Comparison of ENCODE assay signal across 8 cellular contexts in the genomic region with DNA sequence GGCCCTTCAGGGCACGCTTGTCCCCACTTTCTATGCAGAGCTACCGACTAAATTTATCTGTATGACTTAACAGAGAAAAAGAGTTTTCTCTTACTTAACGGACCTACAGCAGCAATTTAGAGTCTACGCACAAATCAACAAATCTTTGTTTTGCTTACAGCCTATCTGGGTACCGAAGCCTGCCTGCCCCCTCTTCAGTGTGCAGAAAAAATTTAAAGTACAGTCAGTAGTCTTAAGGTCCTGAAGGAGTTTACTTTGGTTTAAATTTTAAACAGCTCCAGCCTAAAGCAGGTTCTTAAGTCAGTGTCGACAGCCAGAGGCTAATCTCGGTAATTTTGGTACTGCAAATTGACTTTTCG. TPM values are rescaled to one million over a fixed set of nuclear protein-coding genes. Genes with fewer than 3 reads are reported as not detected.
DNase-seq lines count a peak whose midpoint lies in the region; TF ChIP-seq lines count a peak whose summit lies in the region.

No MANE protein-coding gene starts in this region.

- no peaks in the 10 kb centered on the region for H3K9me2 ChIP-seq in PC-9 (ENCODE audit: insufficient read depth)

- H3K27ac ChIP-seq in PC-9 = peak overlapping the region; percentile 70

- peak overlapping the region; percentile 68 for H3K4me3 Mint-ChIP-seq in Calu3 (ENCODE audit: low read depth, unreplicated experiment)
- peak overlapping the region; percentile 84 for H3K4me3 Mint-ChIP-seq in osteocyte (ENCODE audit: unreplicated experiment)

- peaks cover 14% of the 10 kb centered on the region for H3F3A ChIP-seq in PC-9 (ENCODE audit: insufficient read depth, low read depth)

- H3K27me3 Mint-ChIP-seq in Calu3 (ENCODE audit: unreplicated experiment) (peaks cover 13% of the 10 kb centered on the region), osteocyte (ENCODE audit: unreplicated experiment) (no peaks in the 10 kb centered on the region)

- no TSS peak for BruUV-seq in Calu3 (replicated peaks; lab: Mats Ljungman, UMichigan)
- BruUV-seq in PC-9 (replicated peaks; lab: Mats Ljungman, UMichigan) = no TSS peak

- H3K36me3 ChIP-seq in PC-9 (ENCODE audit: low read depth) = 0 out of 2 replicates have a peak, but pooled peaks cover 18% of the 10 kb centered on the region

- CTCF ChIA-PET in Calu3 (lab: Charles Lee) (interaction anchor here (0.9 to 1.3 kb wide), 5 partner anchors 24 to 649 kb away, joined by 3 to 5 read pairs (median 3); no protein-coding TSS in a partner anchor), PC-9 (lab: Charles Lee) (interaction anchor here (0.6 to 1.1 kb wide), 3 partner anchors 30 to 71 kb away, joined by 3 to 5 read pairs (median 4); no protein-coding TSS in a partner anchor)

- no peaks in the 10 kb centered on the region; the same call in 1 of the 2 replicates for H4K20me1 ChIP-seq in PC-9 (ENCODE audit: insufficient read depth)

- H3K4me3 ChIP-seq in PC-9 (peak overlapping the region; percentile 97), epithelial cell of esophagus (ENCODE audit: low read length) (peak overlapping the region; percentile 77)

- peak overlapping the region; percentile 86 for H2AFZ ChIP-seq in PC-9

- no peaks in the 10 kb centered on the region for H3K9me3 Mint-ChIP-seq in Calu3 (ENCODE audit: low read depth, unreplicated experiment)
- no peaks in the 10 kb centered on the region for H3K9me3 Mint-ChIP-seq in osteocyte (ENCODE audit: unreplicated experiment)

- H3K27me3 ChIP-seq in PC-9 (ENCODE audit: insufficient read depth, low read depth) = no peaks in the 10 kb centered on the region

- DNase-seq in Calu3 = no peak
- no peak for DNase-seq in PC-9
- DNase-seq in epithelial cell of esophagus (ENCODE audit: low read depth) = no peak
- DNase-seq in osteocyte (ENCODE audit: extremely low spot score, unreplicated experiment) = no peak
- no peak for DNase-seq in COLO668 (lab: John Stamatoyannopoulos, UW; ENCODE audit: unreplicated experiment)
- no peak for DNase-seq in activated gamma-delta T cell treated with Interleukin-2 at 50 U/mL for 16 hours
- no peak for DNase-seq in cerebellum (ENCODE audit: low spot score)
- DNase-seq in GM10266 (ENCODE audit: extremely low spot score) = no peak

- peaks cover 54% of the 10 kb centered on the region for H3K79me2 ChIP-seq in PC-9 (ENCODE audit: low read depth)

- peaks cover 35% of the 10 kb centered on the region for H3K4me1 Mint-ChIP-seq in Calu3 (ENCODE audit: low read depth, unreplicated experiment)
- H3K4me1 Mint-ChIP-seq in osteocyte (ENCODE audit: unreplicated experiment) = peaks cover 39% of the 10 kb centered on the region

- TF ChIP-seq CTCF in Calu3 (IDR thresholded peaks at IDR 0.05; ENCODE audit: unreplicated experiment) (no peak), PC-9 (conservative IDR thresholded peaks at IDR 0.05) (no peak), epithelial cell of esophagus (IDR thresholded peaks at IDR 0.05; ENCODE audit: insufficient read depth, low read depth, low read length, missing control alignments) (no peak), osteocyte (IDR thresholded peaks at IDR 0.05) (no peak), GM10266 (IDR thresholded peaks at IDR 0.05; ENCODE audit: control insufficient read depth, insufficient read depth, low read depth, missing control alignments) (no peak)

- H3K4me1 ChIP-seq in PC-9 (replicated peaks; ENCODE audit: insufficient read depth) = peaks cover 16% of the 10 kb centered on the region; the same call in 1 of the 2 replicates

- H3K36me3 Mint-ChIP-seq in Calu3 (ENCODE audit: insufficient read depth, unreplicated experiment) = peaks cover 49% of the 10 kb centered on the region
- peaks cover 5% of the 10 kb centered on the region for H3K36me3 Mint-ChIP-seq in osteocyte (ENCODE audit: unreplicated experiment)

- H3K9me3 ChIP-seq in PC-9 (ENCODE audit: insufficient read depth, low read depth) = no peaks in the 10 kb centered on the region

- POLR2A ChIA-PET in PC-9 (lab: Charles Lee; ENCODE audit: unreplicated experiment) = interaction anchor here (0.6 to 0.8 kb wide), 4 partner anchors 33 to 598 kb away, joined by 3 to 9 read pairs (median 6); no protein-coding TSS in a partner anchor

- H3K27ac Mint-ChIP-seq in Calu3 (ENCODE audit: unreplicated experiment) (peak overlapping the region; percentile 99), osteocyte (ENCODE audit: unreplicated experiment) (peak overlapping the region; percentile 90)

- intact Hi-C loops in Calu3 (cut with micrococcal nuclease; ENCODE audit: unreplicated experiment) = no loop called here
- intact Hi-C loops in PC-9 (cut with micrococcal nuclease; ENCODE audit: unreplicated experiment) = loop anchor here (5.0 to 10.0 kb wide), 2 partner anchors 393 to 655 kb away; no protein-coding TSS in a partner anchor

- peak overlapping the region; percentile 97 for H3K4me2 ChIP-seq in PC-9

RNA-seq across cellular contexts. Expression of gene SACM1L, which starts 0.6 kb away (rescaled TPM):
- 39.5 and 40.5 TPM in 2 replicates for total RNA-seq in Calu3 (2022)
- 29.9 and 33.9 TPM in 2 replicates for total RNA-seq in PC-9 (2021)
- 38.3 and 40.8 TPM in 2 replicates for total RNA-seq in osteocyte
- total RNA-seq in cerebellum = 63.8 TPM
